In the genomic region with DNA sequence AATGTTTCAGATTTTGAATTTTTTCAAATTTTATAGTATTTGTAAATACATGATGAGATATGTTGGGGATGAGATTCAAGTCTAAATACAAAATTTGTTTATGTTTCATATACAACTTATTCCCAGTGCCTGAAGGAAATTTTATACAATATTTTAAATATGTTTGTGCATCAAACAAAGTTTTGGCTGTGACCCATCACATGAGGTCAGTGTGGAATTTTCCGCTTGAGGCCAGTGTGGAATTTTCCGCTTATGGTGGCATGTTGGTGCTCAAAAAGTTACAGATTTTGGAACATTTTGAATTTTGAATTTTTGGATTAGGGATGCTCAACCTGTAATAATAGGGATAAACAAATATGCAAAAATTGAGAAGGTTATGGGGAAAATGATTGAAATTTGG, we compare ENCODE assay signal across 7 cellular contexts.
"Had no signal": no experiment of that assay in that cellular context is flagged by ENCODE, and none has a peak within 500 bp of the region (broad histone marks: within the 10 kb centered on the region; RNA-seq: fewer than 3 reads in every experiment).

No MANE protein-coding gene starts in this region.

- H3K27ac ChIP-seq: HL-60 had no signal

- FAIRE-seq: HepG2, HTR-8/SVneo, K562 had no signal

- H3K4me3 ChIP-seq: K562 had no signal

- DNase-seq: IMR-90, KBM-7, KG1 had no signal
